ENCODE assay signal across 14 cellular contexts in genomic region chr2:168350380-168350779, GRCh38.
A peak's percentile ranks its signal among the peaks of the same experiment; 100 is the strongest.
DNase-seq lines count a peak whose midpoint lies in the region; ATAC-seq and TF ChIP-seq lines count a peak whose summit lies in the region.
"Had no signal": no experiment of that assay in that cellular context is flagged by ENCODE, and none has a peak within 500 bp of the region (broad histone marks: within the 10 kb centered on the region; RNA-seq: fewer than 3 reads in every experiment).

No MANE protein-coding gene starts in this region.

- H3F3A ChIP-seq in GM23338 (replicated peaks; ENCODE audit: low read depth): no peaks in the 10 kb centered on the region

- no peak overlapping the region for H3K4me3 ChIP-seq in cardiac muscle cell
- H3K4me3 ChIP-seq in right atrium auricular region: no peak overlapping the region
- no peak overlapping the region for H3K4me3 ChIP-seq in GM23338
- H3K4me3 ChIP-seq: heart right ventricle, vagina had no signal

- peaks cover 20% of the 10 kb centered on the region for H3K4me1 Mint-ChIP-seq in GM23338

- H3K27ac Mint-ChIP-seq in GM23338: no peak overlapping the region
- H3K27ac Mint-ChIP-seq: activated CD4-positive, alpha-beta T cell treated with anti-CD3 and anti-CD28 coated beads, Interleukin-2, amount 10 ng/mL, durations not matched to agents 7 days and 5 days had no signal

- no peaks in the 10 kb centered on the region for H3K4me1 ChIP-seq in cardiac muscle cell (ENCODE audit: low read depth)
- H3K4me1 ChIP-seq in right atrium auricular region: no peaks in the 10 kb centered on the region
- H3K4me1 ChIP-seq in GM23338 (ENCODE audit: insufficient read depth): peaks cover 9% of the 10 kb centered on the region; the same call in 1 of the 2 replicates
- H3K4me1 ChIP-seq: vagina had no signal

- TF ChIP-seq CTCF in cardiac muscle cell (IDR thresholded peaks at IDR 0.05; ENCODE audit: low read depth, low read length): peak; percentile 6
- no peak for TF ChIP-seq CTCF in right atrium auricular region (IDR thresholded peaks at IDR 0.05)
- TF ChIP-seq CTCF in GM23338 (conservative IDR thresholded peaks at IDR 0.05; ENCODE audit: low read depth in 2 of 2): 0 out of 4 replicates have a peak, but pooled peaks of 1 of the 2 experiments have one; percentile 9

- H3K27me3 ChIP-seq in cardiac muscle cell (no peaks in the 10 kb centered on the region), right atrium auricular region (no peaks in the 10 kb centered on the region), GM23338 (ENCODE audit: insufficient read depth) (no peaks in the 10 kb centered on the region)
- H3K27me3 ChIP-seq: heart right ventricle, vagina had no signal

- H3K27me3 Mint-ChIP-seq in GM23338 (ENCODE audit: insufficient read depth, low read depth, poor library complexity): peaks cover 5% of the 10 kb centered on the region
- H3K27me3 Mint-ChIP-seq: activated CD4-positive, alpha-beta T cell treated with anti-CD3 and anti-CD28 coated beads, Interleukin-2, amount 10 ng/mL, durations not matched to agents 7 days and 5 days had no signal

- H3K27ac ChIP-seq in cardiac muscle cell (no peak overlapping the region), right atrium auricular region (no peak overlapping the region), GM23338 (ENCODE audit: low read depth) (no peak overlapping the region)
- H3K27ac ChIP-seq: heart right ventricle, vagina had no signal

- H3K36me3 ChIP-seq in cardiac muscle cell (no peaks in the 10 kb centered on the region), right atrium auricular region (no peaks in the 10 kb centered on the region), GM23338 (ENCODE audit: insufficient read depth) (peaks cover 7% of the 10 kb centered on the region; the same call in 1 of the 2 replicates)
- H3K36me3 ChIP-seq: heart right ventricle, vagina had no signal

- no peaks in the 10 kb centered on the region for H3K79me2 ChIP-seq in GM23338 (replicated peaks; ENCODE audit: insufficient read depth)

- no peaks in the 10 kb centered on the region for H3K9me2 ChIP-seq in GM23338 (ENCODE audit: insufficient read depth)

- DNase-seq in cardiac muscle cell (ENCODE audit: low read depth in 1 of 2, low spot score in 1 of 2) (peak in 1 of 2 donors; percentile 24), right atrium auricular region (ENCODE audit: low spot score) (no peak), NCI-H774 (lab: John Stamatoyannopoulos, UW) (peak; percentile 49), dermis blood vessel endothelial cell (peak; percentile 20), NCI-H1436 (lab: John Stamatoyannopoulos, UW) (no peak), GM23338 (ENCODE audit: low spot score) (no peak), T1000 (lab: John Stamatoyannopoulos, UW) (no peak)
- DNase-seq: activated CD4-positive, alpha-beta T cell treated with anti-CD3 and anti-CD28 coated beads, Interleukin-2, amount 10 ng/mL, durations not matched to agents 7 days and 5 days; heart right ventricle; IMR-90; nucleus accumbens; stimulated activated CD4-positive, alpha-beta T cell treated with anti-CD3 and anti-CD28 coated beads, Interleukin-15, amount 100 ng/mL, for 24 hours had no signal

- no peak overlapping the region for H3K4me2 ChIP-seq in GM23338

- no peak for ATAC-seq in GM23338
- ATAC-seq in GM19397 (IDR thresholded peaks at IDR 0.05; ENCODE audit: unreplicated experiment): no peak
- ATAC-seq: heart right ventricle had no signal

- H3K4me3 Mint-ChIP-seq in GM23338: no peak overlapping the region
- H3K4me3 Mint-ChIP-seq: activated CD4-positive, alpha-beta T cell treated with anti-CD3 and anti-CD28 coated beads, Interleukin-2, amount 10 ng/mL, durations not matched to agents 7 days and 5 days had no signal

- H2AFZ ChIP-seq in GM23338: no peak overlapping the region

- H3K36me3 Mint-ChIP-seq in GM23338 (ENCODE audit: low read depth): peaks cover 16% of the 10 kb centered on the region; the same call in 2 of the 3 replicates

- peaks cover 24% of the 10 kb centered on the region; the same call in 2 of the 3 replicates for H3K9me3 Mint-ChIP-seq in GM23338

- no peaks in the 10 kb centered on the region for H4K20me1 ChIP-seq in GM23338 (replicated peaks; ENCODE audit: insufficient read depth)

- no peaks in the 10 kb centered on the region for H3K9me3 ChIP-seq in cardiac muscle cell (ENCODE audit: low read depth)
- peaks cover 0 to 8% of the 10 kb centered on the region in 2 donors for H3K9me3 ChIP-seq in right atrium auricular region
- H3K9me3 ChIP-seq: vagina had no signal

TF ChIP-seq in GM23338, 12 proteins besides CTCF, POLR2A, EP300 and RAD21:
- TF ChIP-seq CREB1 (CRISPR knock-in tag; IDR thresholded peaks at IDR 0.05; ENCODE audit: low read depth) (no peak), EZH2phosphoT487 (IDR thresholded peaks at IDR 0.05; ENCODE audit: unreplicated experiment) (no peak), POLR2AphosphoS5 (IDR thresholded peaks at IDR 0.05; ENCODE audit: low read depth) (no peak), STAT1 (IDR thresholded peaks at IDR 0.05; ENCODE audit: unreplicated experiment) (no peak)

Comparison
In these comparisons a context has a peak if more than half of its experiments do, and no peak if none do; other contexts are left out.
1. DNase-seq: peak in NCI-H774 (single experiment) and dermis blood vessel endothelial cell (single experiment); none in right atrium auricular region (single experiment), NCI-H1436 (single experiment), GM23338 (single experiment) and T1000 (single experiment).